Comparison of ENCODE assay signal across 8 cellular contexts in the genomic region with DNA sequence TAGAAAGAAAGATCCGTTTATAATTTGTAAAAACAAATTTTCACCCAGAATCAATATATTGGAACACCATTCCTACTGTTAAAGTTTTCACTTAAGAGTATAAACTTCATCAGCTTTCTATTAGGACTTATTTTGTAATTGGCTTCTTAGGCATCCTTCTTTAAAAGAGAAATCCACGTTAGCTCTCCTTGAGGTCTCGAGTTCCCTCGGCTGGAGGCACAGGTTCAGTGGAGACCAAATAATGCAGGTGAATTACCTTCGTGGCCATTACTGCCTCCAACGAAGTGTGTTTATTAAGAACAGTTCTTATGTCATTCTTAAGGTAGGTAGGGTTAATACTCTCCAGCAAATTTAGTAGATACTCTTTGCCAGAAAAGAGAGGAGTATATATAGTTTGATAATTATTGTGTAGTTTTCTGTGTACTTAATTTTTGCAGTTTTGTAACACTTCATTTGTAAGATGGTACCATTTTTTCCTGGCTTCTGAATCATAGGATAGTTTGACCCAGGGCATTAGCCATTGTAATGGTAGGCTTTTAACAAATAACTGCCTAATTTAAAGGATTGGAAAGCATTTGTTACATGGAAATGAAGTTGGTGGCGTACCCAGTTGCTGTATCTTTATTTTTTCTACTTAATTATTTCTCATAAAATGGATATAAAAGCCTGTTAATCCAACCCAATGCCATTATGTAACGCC. TPM values are rescaled to one million over a fixed set of nuclear protein-coding genes. Genes with fewer than 3 reads are reported as not detected.
A peak's percentile ranks its signal among the peaks of the same experiment; 100 is the strongest.
DNase-seq lines count a peak whose midpoint lies in the region; ATAC-seq and TF ChIP-seq lines count a peak whose summit lies in the region.

No MANE protein-coding gene starts in this region.

- H3K27ac ChIP-seq in cardiac muscle cell: no peak overlapping the region
- H3K27ac ChIP-seq in lung (ENCODE audit: low read depth in 1 of 2, low read length in 1 of 2): peak overlapping the region; percentile 66 to 73
- peak overlapping the region; percentile 89 for H3K27ac ChIP-seq in upper lobe of right lung

- H3K4me3 ChIP-seq in cardiac muscle cell: peak overlapping the region; percentile 94
- peak overlapping the region; percentile 98 for H3K4me3 ChIP-seq in astrocyte of the spinal cord (ENCODE audit: low read depth, low read length)
- peak overlapping the region; percentile 46 for H3K4me3 ChIP-seq in lung
- peak overlapping the region; percentile 99 for H3K4me3 ChIP-seq in upper lobe of right lung

- H3K4me1 ChIP-seq in cardiac muscle cell (ENCODE audit: low read depth) (peaks cover 3% of the 10 kb centered on the region), lung (ENCODE audit: control insufficient read depth in 2 of 2, insufficient read depth in 2 of 2, low read length in 2 of 2) (peaks cover 2 to 21% of the 10 kb centered on the region in 2 donors), upper lobe of right lung (peaks cover 42% of the 10 kb centered on the region)

- H3K9me3 ChIP-seq in cardiac muscle cell (ENCODE audit: low read depth) (no peaks in the 10 kb centered on the region), lung (ENCODE audit: control insufficient read depth in 2 of 2, insufficient read depth in 1 of 2, low read length in 1 of 2) (no peaks in the 10 kb centered on the region), upper lobe of right lung (no peaks in the 10 kb centered on the region)

- ATAC-seq in lung (ENCODE audit: insufficient read depth, low FRiP score) (no peak), upper lobe of right lung (no peak), HG02840 (IDR thresholded peaks at IDR 0.05; ENCODE audit: low FRiP score, unreplicated experiment) (no peak)

- H3K27me3 ChIP-seq in cardiac muscle cell (no peaks in the 10 kb centered on the region), lung (ENCODE audit: control insufficient read depth, insufficient read depth) (no peaks in the 10 kb centered on the region), upper lobe of right lung (no peaks in the 10 kb centered on the region)

- intact Hi-C loops in cardiac septum (cut with DNase I): loop anchor here (1.0 to 10.0 kb wide), 5 partner anchors 67 to 426 kb away; partner anchors contain the start of gene NRDE2
- intact Hi-C loops in upper lobe of right lung (cut with DNase I): no loop called here

- in situ Hi-C loops in astrocyte of the spinal cord (cut with HindIII; ENCODE audit: low sequenced_read_pairs): no loop called here

- WGBS in lung, 2 donors: 25 to 31% methylated on average over 8 of the region's 8 CpGs

- TF ChIP-seq CTCF in cardiac muscle cell (IDR thresholded peaks at IDR 0.05; ENCODE audit: low read depth, low read length) (no peak), astrocyte of the spinal cord (IDR thresholded peaks at IDR 0.05; ENCODE audit: low read depth, low read length) (no peak), lung (IDR thresholded peaks at IDR 0.05; ENCODE audit: control extremely low read depth, extremely low read depth) (no peak), upper lobe of right lung (IDR thresholded peaks at IDR 0.05) (no peak)

- DNase-seq in cardiac muscle cell (ENCODE audit: low read depth in 1 of 2, low spot score in 1 of 2) (no peak), cardiac septum (ENCODE audit: low spot score) (no peak), astrocyte of the spinal cord (ENCODE audit: low read depth, low spot score) (no peak), lung (ENCODE audit: low spot score) (no peak), upper lobe of right lung (no peak), NCI-H2081 treated with DMSO at 0.1 percent for 48 hours (lab: John Stamatoyannopoulos, UW) (no peak), midbrain (lab: John Stamatoyannopoulos, UW) (no peak)

- peaks cover 30% of the 10 kb centered on the region for H3K36me3 ChIP-seq in cardiac muscle cell
- peaks cover 26 to 38% of the 10 kb centered on the region in 2 donors for H3K36me3 ChIP-seq in lung (ENCODE audit: control insufficient read depth in 2 of 2, insufficient read depth in 2 of 2, low read length in 2 of 2)
- H3K36me3 ChIP-seq in upper lobe of right lung: peaks cover 42% of the 10 kb centered on the region

RNA-seq across cellular contexts. Expression of gene CALM1, which starts 2.2 kb away (rescaled TPM):
- total RNA-seq in cardiac muscle cell (65.6 and 74.6 TPM in 2 replicates), cardiac septum (362 TPM), lung (100 to 1,000 TPM; 476 to 543 TPM), upper lobe of right lung (477 TPM)
- polyA plus RNA-seq in cardiac muscle cell (174 and 236 TPM in 2 replicates), lung (100 to 1,000 TPM; 364 to 480 TPM)

Comparison
In these comparisons a context has a peak if more than half of its experiments do, and no peak if none do; other contexts are left out.
1. H3K4me3 ChIP-seq: peak in every context shown above with its lines; median percentile 99 in upper lobe of right lung; 98 in astrocyte of the spinal cord; 94 in cardiac muscle cell; 46 in lung.